Comparison of ENCODE assay signal across 18 cellular contexts in the genomic region with DNA sequence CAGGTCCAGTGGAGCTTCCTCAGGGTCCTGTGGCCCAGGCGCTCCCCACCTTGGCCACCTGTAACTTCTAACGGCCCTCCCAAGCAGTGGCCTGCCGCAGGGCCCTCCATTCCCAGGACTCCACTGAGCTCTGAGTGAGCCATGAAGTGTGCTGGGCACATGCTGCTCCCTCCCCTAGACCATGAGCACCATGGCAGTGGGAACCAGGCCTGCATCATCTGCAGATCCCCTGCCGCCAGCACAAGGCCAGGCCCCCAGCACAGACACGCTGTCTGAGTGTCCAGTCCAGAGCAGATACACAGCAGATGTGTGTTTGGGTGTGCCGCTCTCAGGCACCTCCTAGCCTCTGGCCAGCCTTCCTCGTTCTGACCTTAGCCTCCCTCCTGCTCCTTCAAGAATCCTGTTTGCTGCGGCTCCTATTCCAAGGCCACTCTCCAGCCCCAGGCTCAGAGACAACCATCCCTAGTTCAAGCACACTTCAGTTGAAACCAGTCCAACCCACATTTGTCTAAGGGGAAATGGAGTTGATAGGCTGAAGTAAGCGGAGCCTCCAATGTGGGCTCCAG. TPM values are rescaled to one million over a fixed set of nuclear protein-coding genes. Genes with fewer than 3 reads are reported as not detected.
DNase-seq lines count a peak whose midpoint lies in the region; ATAC-seq, FAIRE-seq and TF ChIP-seq lines count a peak whose summit lies in the region.
"Had no signal": no experiment of that assay in that cellular context is flagged by ENCODE, and none has a peak within 500 bp of the region (broad histone marks: within the 10 kb centered on the region; RNA-seq: fewer than 3 reads in every experiment).

No MANE protein-coding gene starts in this region.

- no peak overlapping the region for H3K56ac ChIP-seq in H1 (replicated peaks; ENCODE audit: insufficient read length, low read depth, low read length)

- no peak overlapping the region for H4K8ac ChIP-seq in H1 (ENCODE audit: extremely low read depth, insufficient read depth, low read length)

- peak overlapping the region; percentile 82; the same call in 1 of the 2 replicates for H2AK5ac ChIP-seq in H1 (ENCODE audit: low read depth, low read length)

- H3K23ac ChIP-seq in H1 (ENCODE audit: insufficient read length): no peak overlapping the region

- peak overlapping the region; percentile 66 for H4K91ac ChIP-seq in H1 (replicated peaks; ENCODE audit: insufficient read length, low read length)

- H3K27ac ChIP-seq in OCI-LY7 (ENCODE audit: low read depth, low read length, poor library complexity, severe bottlenecking): peak overlapping the region; percentile 39
- no peak overlapping the region for H3K27ac ChIP-seq in H1 (ENCODE audit: low read depth, low read length)
- H3K27ac ChIP-seq in transverse colon: no peak overlapping the region

- no peaks in the 10 kb centered on the region for H3K79me2 ChIP-seq in OCI-LY7 (ENCODE audit: insufficient read depth, low read depth, low read length)
- H3K79me2 ChIP-seq in H1 (ENCODE audit: control insufficient read depth in 1 of 2, insufficient read depth in 2 of 2, low read length in 2 of 2): no peaks in the 10 kb centered on the region

- no peak for DNase-seq in OCI-LY7 (ENCODE audit: low spot score)
- no peak for DNase-seq in H1 (ENCODE audit: low read depth in 1 of 2, low spot score in 2 of 2)
- no peak for DNase-seq in nephron progenitor cell
- peak; percentile 3 for DNase-seq in transverse colon
- DNase-seq in activated CD8-positive, alpha-beta memory T cell treated with anti-CD3 and anti-CD28 coated beads, Interleukin-2, amount 10 ng/mL, durations not matched to agents 7 days and 5 days: no peak
- DNase-seq in occipital lobe (lab: John Stamatoyannopoulos, UW): no peak
- DNase-seq in SK-N-DZ (ENCODE audit: low spot score): no peak
- DNase-seq: ACHN, DMS 273 treated with DMSO at 0.1 percent for 48 hours, DND-41, NCI-H1048, NCI-H1436 treated with DMSO at 0.1 percent for 48 hours, NCI-H2029, NCI-H2171 treated with DMSO at 0.1 percent for 48 hours, NCI-H446 treated with DMSO at 0.1 percent for 48 hours had no signal

- TF ChIP-seq EP300 in H1 (IDR thresholded peaks at IDR 0.05; ENCODE audit: borderline replicate concordance in 1 of 2, low read depth in 2 of 2, low read length in 2 of 2) (no peak), transverse colon (IDR thresholded peaks at IDR 0.05; ENCODE audit: low read depth) (no peak)

- H3K4ac ChIP-seq in H1 (replicated peaks; ENCODE audit: insufficient read length, low read depth, low read length): no peak overlapping the region

- H2BK120ac ChIP-seq in H1 (replicated peaks; ENCODE audit: low read depth, low read length): no peak overlapping the region

- peaks cover 7% of the 10 kb centered on the region for H3K4me1 Mint-ChIP-seq in nephron progenitor cell
- H3K4me1 Mint-ChIP-seq in activated CD8-positive, alpha-beta memory T cell treated with anti-CD3 and anti-CD28 coated beads, Interleukin-2, amount 10 ng/mL, durations not matched to agents 7 days and 5 days: no peaks in the 10 kb centered on the region

- H3K4me2 ChIP-seq in OCI-LY7 (ENCODE audit: low read length) (no peak overlapping the region), H1 (ENCODE audit: insufficient read depth in 1 of 2, low read depth in 2 of 2, low read length in 2 of 2) (no peak overlapping the region)

- POLR2A ChIA-PET in OCI-LY7 (lab: Charles Lee) (interaction anchor here (1.1 to 1.4 kb wide), 3 partner anchors 14 to 107 kb away, joined by 3 to 4 read pairs (median 3); no protein-coding TSS in a partner anchor), H1 (lab: Charles Lee; ENCODE audit: partially characterized antibody) (interaction anchor here (1.8 kb wide), 1 partner anchor 14 kb away, joined by 9 read pairs; no protein-coding TSS in a partner anchor)

- no peak overlapping the region for H3K4me3 ChIP-seq in OCI-LY7 (ENCODE audit: low read depth, low read length, poor library complexity, severe bottlenecking)
- H3K4me3 ChIP-seq in H1 (ENCODE audit: extremely low read depth in 1 of 4, insufficient read depth in 2 of 4, low read depth in 3 of 4, low read length in 4 of 4): no peak overlapping the region
- no peak overlapping the region for H3K4me3 ChIP-seq in transverse colon
- H3K4me3 ChIP-seq: HAP-1 had no signal

- TF ChIP-seq RAD21 in H1 (IDR thresholded peaks at IDR 0.05 in 1 of 2, conservative IDR thresholded peaks at IDR 0.05 in 1 of 2; ENCODE audit: low read depth in 2 of 2, low read length in 2 of 2): no peak

- H4K20me1 ChIP-seq in OCI-LY7 (ENCODE audit: insufficient read depth, low read length): no peaks in the 10 kb centered on the region
- no peaks in the 10 kb centered on the region for H4K20me1 ChIP-seq in H1 (replicated peaks in 1 of 2; ENCODE audit: control insufficient read depth in 1 of 2, insufficient read depth in 2 of 2, low read length in 2 of 2)

- WGBS in H1 (ENCODE audit: extremely low coverage in 1 of 2, insufficient coverage in 1 of 2, insufficient read length in 1 of 2, insufficient replicate concordance in 2 of 2, low coverage in 1 of 2, low lambda C conversion rate in 2 of 2, missing lambda C conversion rate in 1 of 2), 2 experiments: 92% methylated on average over 9 of the region's 9 CpGs; no CpG with 5 or more reads in 1 of the 2 experiments
- 83 to 84% methylated on average over 2 to 9 of the region's 9 CpGs for WGBS in transverse colon (ENCODE audit: low coverage in 1 of 2), 2 donors

- TF ChIP-seq CTCF in OCI-LY7 (conservative IDR thresholded peaks at IDR 0.05; ENCODE audit: low read length): no peak
- TF ChIP-seq CTCF in H1 (IDR thresholded peaks at IDR 0.05; ENCODE audit: control extremely low read depth in 1 of 3, insufficient read depth in 1 of 3, low read depth in 1 of 3, low read length in 3 of 3): no peak
- no peak for TF ChIP-seq CTCF in nephron progenitor cell (IDR thresholded peaks at IDR 0.05)
- no peak for TF ChIP-seq CTCF in transverse colon (IDR thresholded peaks at IDR 0.05)

- peaks cover 25% of the 10 kb centered on the region for H3K27me3 Mint-ChIP-seq in nephron progenitor cell (ENCODE audit: low read depth, poor library complexity)
- peaks cover 23% of the 10 kb centered on the region for H3K27me3 Mint-ChIP-seq in activated CD8-positive, alpha-beta memory T cell treated with anti-CD3 and anti-CD28 coated beads, Interleukin-2, amount 10 ng/mL, durations not matched to agents 7 days and 5 days

- BruUV-seq in OCI-LY7 (replicated peaks; lab: Mats Ljungman, UMichigan): no TSS peak

- no peaks in the 10 kb centered on the region for H3K9me3 Mint-ChIP-seq in nephron progenitor cell
- H3K9me3 Mint-ChIP-seq in activated CD8-positive, alpha-beta memory T cell treated with anti-CD3 and anti-CD28 coated beads, Interleukin-2, amount 10 ng/mL, durations not matched to agents 7 days and 5 days (ENCODE audit: low read depth): no peaks in the 10 kb centered on the region

- peak overlapping the region; percentile 83 for H3K27ac Mint-ChIP-seq in nephron progenitor cell
- H3K27ac Mint-ChIP-seq in activated CD8-positive, alpha-beta memory T cell treated with anti-CD3 and anti-CD28 coated beads, Interleukin-2, amount 10 ng/mL, durations not matched to agents 7 days and 5 days: no peak overlapping the region

- TF ChIP-seq POLR2A in H1 (IDR thresholded peaks at IDR 0.05; ENCODE audit: control extremely low read depth in 1 of 2, low read depth in 2 of 2, low read length in 2 of 2) (no peak), transverse colon (IDR thresholded peaks at IDR 0.05) (no peak)

- peak overlapping the region; percentile 33; the same call in 1 of the 2 replicates for H2BK12ac ChIP-seq in H1 (ENCODE audit: low read depth, low read length)

- H3K79me1 ChIP-seq in H1 (ENCODE audit: low read depth, low read length): no peaks in the 10 kb centered on the region

- CTCF ChIA-PET in OCI-LY7 (lab: Charles Lee; ENCODE audit: unreplicated experiment): interaction anchor here (0.5 kb wide), 1 partner anchor 25 kb away, joined by 3 read pairs; no protein-coding TSS in a partner anchor
- CTCF ChIA-PET in H1 (lab: Charles Lee; ENCODE audit: partially characterized antibody): interaction anchor here (0.9 to 2.6 kb wide), 9 partner anchors 10 to 231 kb away, joined by 3 to 12 read pairs (median 5); no protein-coding TSS in a partner anchor
- CTCF ChIA-PET in activated CD8-positive, alpha-beta memory T cell treated with anti-CD3 and anti-CD28 coated beads, Interleukin-2, amount 10 ng/mL, durations not matched to agents 7 days and 5 days (lab: Charles Lee): no interaction called here

- H3K36me3 ChIP-seq in OCI-LY7 (ENCODE audit: insufficient read depth, low read length): no peaks in the 10 kb centered on the region
- H3K36me3 ChIP-seq in H1 (ENCODE audit: control insufficient read depth in 2 of 4, insufficient read depth in 4 of 4, low read length in 3 of 4): no peaks in the 10 kb centered on the region; a peak in 1 of 8 replicates
- H3K36me3 ChIP-seq in transverse colon: no peaks in the 10 kb centered on the region
- H3K36me3 ChIP-seq: HAP-1 had no signal

- no peaks in the 10 kb centered on the region for H3K9me3 ChIP-seq in OCI-LY7 (ENCODE audit: low read length)
- H3K9me3 ChIP-seq in H1 (ENCODE audit: insufficient read depth in 2 of 2, low read depth in 1 of 2, low read length in 1 of 2): no peaks in the 10 kb centered on the region
- no peaks in the 10 kb centered on the region for H3K9me3 ChIP-seq in transverse colon
- H3K9me3 ChIP-seq: HAP-1 had no signal

- H2AFZ ChIP-seq in OCI-LY7 (ENCODE audit: low read length) (no peak overlapping the region), H1 (ENCODE audit: low read length) (no peak overlapping the region)

- peaks cover 34% of the 10 kb centered on the region for H3K4me1 ChIP-seq in OCI-LY7 (ENCODE audit: insufficient read depth, low read length, poor library complexity, severe bottlenecking)
- H3K4me1 ChIP-seq in H1 (replicated peaks in 1 of 4; ENCODE audit: control insufficient read depth in 3 of 4, insufficient read depth in 4 of 4, low read length in 3 of 4): peaks cover 0 to 17% (median 8%) of the 10 kb centered on the region in 4 experiments
- no peaks in the 10 kb centered on the region for H3K4me1 ChIP-seq in transverse colon
- H3K4me1 ChIP-seq: HAP-1 had no signal

- H2BK15ac ChIP-seq in H1 (ENCODE audit: low read length): no peak overlapping the region; the same call in 1 of the 2 replicates

- H2BK5ac ChIP-seq in H1 (ENCODE audit: low read depth, low read length): no peak overlapping the region

- no peak overlapping the region for H3K14ac ChIP-seq in H1 (ENCODE audit: insufficient read length)

- no peaks in the 10 kb centered on the region for H3K36me3 Mint-ChIP-seq in nephron progenitor cell (ENCODE audit: low read depth)
- H3K36me3 Mint-ChIP-seq in activated CD8-positive, alpha-beta memory T cell treated with anti-CD3 and anti-CD28 coated beads, Interleukin-2, amount 10 ng/mL, durations not matched to agents 7 days and 5 days: no peaks in the 10 kb centered on the region

- H3K9ac ChIP-seq in H1 (replicated peaks in 1 of 4; ENCODE audit: extremely low read depth in 1 of 4, low read depth in 3 of 4, low read length in 3 of 4): no peak overlapping the region

- no peak overlapping the region for H4K5ac ChIP-seq in H1 (ENCODE audit: insufficient read length, low read depth, low read length)

- H3K18ac ChIP-seq in H1 (ENCODE audit: extremely low read depth, low read length): no peak overlapping the region; the same call in 1 of the 2 replicates

- no peaks in the 10 kb centered on the region for H3K23me2 ChIP-seq in H1 (ENCODE audit: low read depth, low read length)

- no peaks in the 10 kb centered on the region for H3K9me2 ChIP-seq in OCI-LY7 (ENCODE audit: insufficient read depth, low read length)

- ATAC-seq in activated CD8-positive, alpha-beta memory T cell treated with anti-CD3 and anti-CD28 coated beads, Interleukin-2, amount 10 ng/mL, durations not matched to agents 7 days and 5 days: no peak

- H2BK20ac ChIP-seq in H1 (ENCODE audit: low read length): no peak overlapping the region

- FAIRE-seq in H1 (lab: Jason Lieb, UNC): no peak

- intact Hi-C loops in OCI-LY7 (cut with micrococcal nuclease; ENCODE audit: unreplicated experiment): no loop called here
- intact Hi-C loops in transverse colon (cut with DNase I; ENCODE audit: low total_unique reads): no loop called here

- H3K27me3 ChIP-seq in H1 (replicated peaks in 1 of 4; ENCODE audit: control insufficient read depth in 3 of 4, extremely low read depth in 1 of 4, insufficient read depth in 3 of 4, low read length in 3 of 4) (peaks cover 0 to 7% (median 0%) of the 10 kb centered on the region in 4 experiments; a peak in 3 of 7 replicates), transverse colon (peaks cover 22% of the 10 kb centered on the region)

- H3K4me3 Mint-ChIP-seq in nephron progenitor cell: no peak overlapping the region
- no peak overlapping the region for H3K4me3 Mint-ChIP-seq in activated CD8-positive, alpha-beta memory T cell treated with anti-CD3 and anti-CD28 coated beads, Interleukin-2, amount 10 ng/mL, durations not matched to agents 7 days and 5 days

- in situ Hi-C loops in transverse colon (cut with MboI; ENCODE audit: low pct_ligation_motif_present in 1 of 4, low pct_unique_long_range_greater_than_20kb in 1 of 4, low sequenced_read_pairs in 3 of 4): no loop called here

RNA-seq across cellular contexts. Expression of a gene that starts 7.0 kb away (rescaled TPM):
- 12.3 and 13.8 TPM in 2 replicates for total RNA-seq in OCI-LY7 (2014; rRNA removed; shearing (Covaris generic))
- total RNA-seq in OCI-LY7 (2022) (26.4 and 35.0 TPM in 2 replicates), transverse colon (10 to 100 TPM in 2 of 4 donors, 1 to 10 TPM in 2; 4.0 to 19.5 (median 8.4) TPM), occipital lobe (2.8 TPM)
- total RNA-seq in H1 (2021; fragmentation: NEBNext Ultra II Directional; extraction: Animal tissue kit (Norgen Biotek cat#: 25700)): 17.4 and 19.5 TPM in 2 replicates
- 15.7 and 27.1 TPM in 2 replicates for polyA plus RNA-seq in H1 (2011; rRNA removed)
- polyA plus RNA-seq in H1 (2011; cell fraction: cytosol; rRNA removed): 18.4 TPM
- polyA plus RNA-seq in H1 (2011; cell fraction: nucleus; rRNA removed): 25.2 TPM
- polyA plus RNA-seq in H1 (2012, experiment 1 of 2): 9.7 to 11.7 TPM (median 11.4 TPM) in 4 replicates
- 12.0 TPM for polyA plus RNA-seq in H1 (2012, experiment 2 of 2)
- polyA plus RNA-seq in H1 (2013, experiment 1 of 2): 7.1 TPM
- polyA plus RNA-seq in H1 (2013, experiment 2 of 2): 6.9 TPM
- 5.5 and 8.5 TPM in 2 replicates for polyA minus RNA-seq in H1 (2011; rRNA and poly(A)+ RNA removed)
- polyA minus RNA-seq in H1 (2011; cell fraction: cytosol; rRNA and poly(A)+ RNA removed): 10.0 TPM
- 19.5 TPM for polyA minus RNA-seq in H1 (2011; cell fraction: nucleus; rRNA and poly(A)+ RNA removed)
- not detected for total RNA-seq in activated CD8-positive, alpha-beta memory T cell treated with anti-CD3 and anti-CD28 coated beads, Interleukin-2, amount 10 ng/mL, durations not matched to agents 7 days and 5 days
- polyA plus RNA-seq in SK-N-DZ (2014; cell fraction: cytosol; rRNA removed): 7.5 and 10.0 TPM in 2 replicates
- polyA plus RNA-seq in SK-N-DZ (2014; cell fraction: nucleus; rRNA removed): 12.3 and 12.6 TPM in 2 replicates

RNA-seq across cellular contexts. Expression of a gene that starts 30.5 kb away (rescaled TPM):
- total RNA-seq in OCI-LY7 (2014; rRNA removed; shearing (Covaris generic)): not detected in 2 replicates
- not detected in 2 replicates for total RNA-seq in OCI-LY7 (2022)
- total RNA-seq in H1 (2021; fragmentation: NEBNext Ultra II Directional; extraction: Animal tissue kit (Norgen Biotek cat#: 25700)): not detected in 2 replicates
- 0.09 and 0.17 TPM in 2 replicates for polyA plus RNA-seq in H1 (2011; rRNA removed)
- polyA plus RNA-seq in H1 (2011; cell fraction: cytosol; rRNA removed): 0.12 TPM
- 0.68 TPM for polyA plus RNA-seq in H1 (2011; cell fraction: nucleus; rRNA removed)
- polyA plus RNA-seq in H1 (2012, experiment 1 of 2): not detected in 4 replicates
- polyA plus RNA-seq in H1 (2012, experiment 2 of 2): not detected
- 0.22 TPM for polyA plus RNA-seq in H1 (2013, experiment 1 of 2)
- polyA plus RNA-seq in H1 (2013, experiment 2 of 2): 0.37 TPM
- 0.69 TPM in 1 of 2 replicates, not detected in the other for polyA minus RNA-seq in H1 (2011; rRNA and poly(A)+ RNA removed)
- not detected for polyA minus RNA-seq in H1 (2011; cell fraction: cytosol; rRNA and poly(A)+ RNA removed)
- polyA minus RNA-seq in H1 (2011; cell fraction: nucleus; rRNA and poly(A)+ RNA removed): not detected
- total RNA-seq in transverse colon: not detected
- not detected for total RNA-seq in activated CD8-positive, alpha-beta memory T cell treated with anti-CD3 and anti-CD28 coated beads, Interleukin-2, amount 10 ng/mL, durations not matched to agents 7 days and 5 days
- total RNA-seq in occipital lobe: 2.0 TPM
- not detected in 2 replicates for polyA plus RNA-seq in SK-N-DZ (2014; cell fraction: cytosol; rRNA removed)
- not detected in 2 replicates for polyA plus RNA-seq in SK-N-DZ (2014; cell fraction: nucleus; rRNA removed)
- total RNA-seq: G401, M059J had no signal
